1 cellular context compared by ENCODE assay signal in the genomic region with DNA sequence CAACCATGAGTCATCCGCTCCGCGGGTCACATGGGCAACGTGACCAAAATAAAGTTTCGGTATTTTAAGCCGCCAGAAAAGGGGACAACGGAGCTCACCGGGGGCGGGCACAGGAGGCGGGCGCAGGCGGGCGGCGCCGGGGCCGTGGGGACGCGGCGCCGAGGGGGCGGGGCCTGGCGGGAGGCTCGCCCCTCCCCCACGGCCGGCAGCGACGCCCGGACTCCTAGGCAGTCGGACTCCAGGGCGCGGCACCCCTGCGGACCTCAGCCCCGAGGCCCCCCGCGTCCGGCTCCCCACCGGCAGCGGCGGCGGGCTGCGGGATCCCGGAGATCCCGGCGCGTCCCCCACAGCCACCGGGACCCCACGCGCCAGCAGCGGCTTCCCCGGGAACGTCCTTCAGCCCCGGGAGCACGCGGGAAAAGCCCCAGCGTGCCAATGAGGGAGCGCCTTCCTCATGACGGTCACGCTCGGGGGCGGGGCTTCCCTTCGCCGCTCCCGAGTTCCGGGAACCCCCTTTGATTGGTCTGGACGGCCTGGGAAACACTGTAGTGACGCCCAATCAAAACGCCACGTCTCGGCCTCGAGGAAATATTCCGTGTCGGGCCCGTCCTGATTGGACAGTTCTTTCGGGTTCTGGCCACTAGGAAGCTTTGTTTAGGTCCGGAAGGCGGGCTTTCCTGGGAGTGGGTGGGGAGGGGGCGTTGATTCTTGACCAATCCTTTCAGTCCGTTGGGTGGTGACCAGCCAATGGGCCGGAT.
TF ChIP-seq lines count a peak whose summit lies in the region.

No MANE protein-coding gene starts in this region.

TF ChIP-seq in IMR-90, 13 proteins besides CTCF, POLR2A, EP300 and RAD21 (continued from another document):
- TF ChIP-seq, protein P1, sequence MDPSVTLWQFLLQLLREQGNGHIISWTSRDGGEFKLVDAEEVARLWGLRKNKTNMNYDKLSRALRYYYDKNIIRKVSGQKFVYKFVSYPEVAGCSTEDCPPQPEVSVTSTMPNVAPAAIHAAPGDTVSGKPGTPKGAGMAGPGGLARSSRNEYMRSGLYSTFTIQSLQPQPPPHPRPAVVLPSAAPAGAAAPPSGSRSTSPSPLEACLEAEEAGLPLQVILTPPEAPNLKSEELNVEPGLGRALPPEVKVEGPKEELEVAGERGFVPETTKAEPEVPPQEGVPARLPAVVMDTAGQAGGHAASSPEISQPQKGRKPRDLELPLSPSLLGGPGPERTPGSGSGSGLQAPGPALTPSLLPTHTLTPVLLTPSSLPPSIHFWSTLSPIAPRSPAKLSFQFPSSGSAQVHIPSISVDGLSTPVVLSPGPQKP (IDR thresholded peaks at IDR 0.05; ENCODE audit: borderline replicate concordance, low read depth, low read length) = no peak
- 0 out of 2 replicates have a peak, but pooled peaks have one; percentile 14 for TF ChIP-seq RFX5 (IDR thresholded peaks at IDR 0.05; ENCODE audit: low read depth, low read length)
- TF ChIP-seq FOS (IDR thresholded peaks at IDR 0.05; ENCODE audit: low read depth, low read length) = peak; percentile 91; the same call in 1 of the 2 replicates
